Comparison of ENCODE assay signal across 14 cellular contexts in the genomic region with DNA sequence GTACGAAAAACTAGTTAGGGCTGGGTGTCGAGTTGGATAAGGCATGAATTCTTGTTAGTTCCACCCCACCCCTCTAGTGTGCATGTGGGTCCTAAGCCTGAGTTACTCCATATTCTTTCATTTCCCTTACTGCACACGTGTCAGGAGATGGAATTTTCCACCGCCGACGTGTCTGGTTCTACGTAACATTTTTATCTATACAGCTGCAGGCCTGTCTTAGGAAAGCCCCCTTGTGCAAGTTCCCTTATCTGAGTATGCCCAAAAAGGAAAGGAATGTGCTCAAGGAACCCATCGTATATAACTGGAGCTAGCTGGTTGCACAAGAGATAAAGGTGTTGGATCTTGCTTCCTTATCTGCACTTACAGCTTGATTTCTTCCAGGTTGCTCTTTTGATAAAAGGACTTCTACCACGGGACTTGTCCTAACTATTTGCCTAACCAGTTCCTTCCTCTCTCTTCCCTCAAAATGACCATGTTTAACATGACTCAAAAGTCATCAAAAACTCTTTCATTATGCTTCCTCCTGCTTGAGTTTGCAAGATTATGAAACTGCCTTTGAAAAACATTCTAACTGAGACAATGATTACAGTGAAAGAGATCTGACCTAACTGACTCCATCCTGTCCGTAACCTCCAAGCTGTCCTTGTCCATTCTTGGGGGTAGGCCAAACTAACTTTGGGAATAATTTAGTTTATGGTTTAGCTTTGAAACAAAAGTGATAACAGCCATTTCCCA.
DNase-seq lines count a peak whose midpoint lies in the region; TF ChIP-seq lines count a peak whose summit lies in the region.
"Had no signal": no experiment of that assay in that cellular context is flagged by ENCODE, and none has a peak within 500 bp of the region (broad histone marks: within the 10 kb centered on the region; RNA-seq: fewer than 3 reads in every experiment).

No MANE protein-coding gene starts in this region.

- H3K27ac Mint-ChIP-seq in activated T-helper 2 cell treated with anti-CD3 and anti-CD28 coated beads, Interferon-gamma antibody, Interleukin-2, Interleukin-4, amounts not matched to agents 10 μg/mL and 5 μg/mL and 100 μg/mL, durations not matched to agents 14 hours and 24 hours and 36 hours = no peak overlapping the region
- H3K27ac Mint-ChIP-seq: activated CD4-positive, alpha-beta T cell treated with anti-CD3 and anti-CD28 coated beads for 36 hours; activated naive CD8-positive, alpha-beta T cell; CD8-positive, alpha-beta T cell had no signal

- peaks cover 16 to 25% of the 10 kb centered on the region in 2 experiments for H3K4me1 ChIP-seq in neutrophil (ENCODE audit: control insufficient read depth in 1 of 2, insufficient read depth in 1 of 2, low read depth in 1 of 2, low read length in 1 of 2)

- no peaks in the 10 kb centered on the region for H3K36me3 ChIP-seq in neutrophil
- H3K36me3 ChIP-seq: thoracic aorta had no signal

- H3K4me3 ChIP-seq in fibroblast of the aortic adventitia (ENCODE audit: low read depth, low read length) = no peak overlapping the region
- peak overlapping the region in 1 of 2 experiments; percentile 40 for H3K4me3 ChIP-seq in neutrophil (ENCODE audit: low read depth in 1 of 2, low read length in 1 of 2)
- H3K4me3 ChIP-seq: thoracic aorta had no signal

- intact Hi-C loops in posterior cingulate gyrus (cut with DNase I) = no loop called here
- intact Hi-C loops in activated T-helper 2 cell treated with anti-CD3 and anti-CD28 coated beads, Interferon-gamma antibody, Interleukin-2, Interleukin-4, amounts not matched to agents 10 μg/mL and 5 μg/mL and 100 μg/mL, durations not matched to agents 14 hours and 24 hours and 36 hours (cut with micrococcal nuclease) = no loop called here

- H3K4me1 Mint-ChIP-seq in activated T-helper 2 cell treated with anti-CD3 and anti-CD28 coated beads, Interferon-gamma antibody, Interleukin-2, Interleukin-4, amounts not matched to agents 10 μg/mL and 5 μg/mL and 100 μg/mL, durations not matched to agents 14 hours and 24 hours and 36 hours (ENCODE audit: low read depth) = peaks cover 4% of the 10 kb centered on the region

- peaks cover 2% of the 10 kb centered on the region for H3K27me3 Mint-ChIP-seq in activated T-helper 2 cell treated with anti-CD3 and anti-CD28 coated beads, Interferon-gamma antibody, Interleukin-2, Interleukin-4, amounts not matched to agents 10 μg/mL and 5 μg/mL and 100 μg/mL, durations not matched to agents 14 hours and 24 hours and 36 hours (ENCODE audit: low read depth)

- no peaks in the 10 kb centered on the region for H3K9me3 Mint-ChIP-seq in activated T-helper 2 cell treated with anti-CD3 and anti-CD28 coated beads, Interferon-gamma antibody, Interleukin-2, Interleukin-4, amounts not matched to agents 10 μg/mL and 5 μg/mL and 100 μg/mL, durations not matched to agents 14 hours and 24 hours and 36 hours

- TF ChIP-seq CTCF in fibroblast of the aortic adventitia (IDR thresholded peaks at IDR 0.05; ENCODE audit: insufficient read depth, low read length) (no peak), neutrophil (IDR thresholded peaks at IDR 0.05) (no peak)

- H3K4me3 Mint-ChIP-seq in activated T-helper 2 cell treated with anti-CD3 and anti-CD28 coated beads, Interferon-gamma antibody, Interleukin-2, Interleukin-4, amounts not matched to agents 10 μg/mL and 5 μg/mL and 100 μg/mL, durations not matched to agents 14 hours and 24 hours and 36 hours (ENCODE audit: low read depth) = no peak overlapping the region
- H3K4me3 Mint-ChIP-seq: activated CD4-positive, alpha-beta T cell treated with anti-CD3 and anti-CD28 coated beads for 36 hours; activated naive CD8-positive, alpha-beta T cell; CD8-positive, alpha-beta T cell had no signal

- no peaks in the 10 kb centered on the region for H3K27me3 ChIP-seq in neutrophil

- no peaks in the 10 kb centered on the region for H3K9me3 ChIP-seq in neutrophil
- H3K9me3 ChIP-seq: thoracic aorta had no signal

- peak; percentile 70 for DNase-seq in ELF-1 (ENCODE audit: low read depth, low spot score)
- DNase-seq in SIG-M5 treated with dmso at 0.1 percent for 504 hours (lab: John Stamatoyannopoulos, UW; ENCODE audit: unreplicated experiment) = peak; percentile 94
- peak; percentile 60 for DNase-seq in fibroblast of the aortic adventitia (ENCODE audit: low read depth)
- DNase-seq in activated CD4-positive, alpha-beta T cell treated with anti-CD3 and anti-CD28 coated beads, Interleukin-2, amount 50 U/mL, for 48 hours = no peak
- DNase-seq in posterior cingulate gyrus = no peak
- no peak for DNase-seq in DMS53 treated with DMSO at 0.1 percent for 48 hours (lab: John Stamatoyannopoulos, UW; ENCODE audit: unreplicated experiment)
- DNase-seq in activated T-helper 2 cell treated with anti-CD3 and anti-CD28 coated beads, Interferon-gamma antibody, Interleukin-2, Interleukin-4, amounts not matched to agents 10 μg/mL and 5 μg/mL and 100 μg/mL, durations not matched to agents 14 hours and 24 hours and 36 hours (ENCODE audit: low spot score) = no peak
- DNase-seq: activated CD4-positive, alpha-beta T cell treated with anti-CD3 and anti-CD28 coated beads for 36 hours; CD8-positive, alpha-beta T cell; NK-92 treated with Interleukin-12 subunit alpha and Interleukin-12 subunit beta, amount 100 ng/mL, for 24 hours; stimulated activated CD4-positive, alpha-beta T cell treated with anti-CD3 and anti-CD28 coated beads, Interleukin-4, amount 100 ng/mL, for 24 hours had no signal

- H3K27ac ChIP-seq in neutrophil = peak overlapping the region; percentile 55
- H3K27ac ChIP-seq: thoracic aorta had no signal

- H3K36me3 Mint-ChIP-seq in activated T-helper 2 cell treated with anti-CD3 and anti-CD28 coated beads, Interferon-gamma antibody, Interleukin-2, Interleukin-4, amounts not matched to agents 10 μg/mL and 5 μg/mL and 100 μg/mL, durations not matched to agents 14 hours and 24 hours and 36 hours (ENCODE audit: low read depth) = no peaks in the 10 kb centered on the region
- H3K36me3 Mint-ChIP-seq: activated naive CD8-positive, alpha-beta T cell; CD8-positive, alpha-beta T cell had no signal

Comparison
In these comparisons a context has a peak if more than half of its experiments do, and no peak if none do; other contexts are left out.
1. DNase-seq: peak in ELF-1 (single experiment), SIG-M5 treated with dmso at 0.1 percent for 504 hours (single experiment) and fibroblast of the aortic adventitia (single experiment); none in activated CD4-positive, alpha-beta T cell treated with anti-CD3 and anti-CD28 coated beads, Interleukin-2, amount 50 U/mL, for 48 hours (0 of 2), posterior cingulate gyrus (0 of 10), DMS53 treated with DMSO at 0.1 percent for 48 hours (single experiment) and activated T-helper 2 cell treated with anti-CD3 and anti-CD28 coated beads, Interferon-gamma antibody, Interleukin-2, Interleukin-4, amounts not matched to agents 10 μg/mL and 5 μg/mL and 100 μg/mL, durations not matched to agents 14 hours and 24 hours and 36 hours (single experiment).